8 cellular contexts compared by ENCODE assay signal in genomic region chr1:203005395-203006142, GRCh38. TPM values are rescaled to one million over a fixed set of nuclear protein-coding genes. Genes with fewer than 3 reads are reported as not detected.
A peak's percentile ranks its signal among the peaks of the same experiment; 100 is the strongest.
DNase-seq lines count a peak whose midpoint lies in the region; ATAC-seq, FAIRE-seq and TF ChIP-seq lines count a peak whose summit lies in the region.
"Not testable (repeated sequence)": the region's sequence is repeated elsewhere in the genome, so short reads cannot be mapped to it uniquely, and the experiment has no call there.

No MANE protein-coding gene starts in this region.

- intact Hi-C loops in CD4-positive, alpha-beta memory T cell (cut with micrococcal nuclease): loop anchor here (5.0 kb wide), 1 partner anchor 198 kb away; the partner anchor contains the start of gene KDM5B
- intact Hi-C loops in endothelial cell of umbilical vein (cut with micrococcal nuclease): loop anchor here (2.0 to 5.0 kb wide), 3 partner anchors 37 to 533 kb away; partner anchors contain the start of gene PCAT6

- H3K4me1 Mint-ChIP-seq in CD4-positive, alpha-beta memory T cell: peaks cover 14 to 38% (median 27%) of the 10 kb centered on the region in 4 donors
- H3K4me1 Mint-ChIP-seq in naive B cell: peaks cover 25 to 36% (median 28%) of the 10 kb centered on the region in 3 donors
- peaks cover 29% of the 10 kb centered on the region for H3K4me1 Mint-ChIP-seq in stimulated activated naive CD8-positive, alpha-beta T cell treated with anti-CD3 and anti-CD28 coated beads, Interleukin-15, Interleukin-2, amounts not matched to agents 100 ng/mL and 50 ng/mL, for 24 hours (ENCODE audit: low read depth)

- H3K4me1 ChIP-seq in CD4-positive, alpha-beta memory T cell (ENCODE audit: insufficient read depth, low read length): peaks cover 28% of the 10 kb centered on the region
- peaks cover 12% of the 10 kb centered on the region for H3K4me1 ChIP-seq in HUES6 (ENCODE audit: control insufficient read depth, insufficient read depth, low read length)
- peaks cover 12% of the 10 kb centered on the region for H3K4me1 ChIP-seq in OCI-LY3 (ENCODE audit: low read length)
- peaks cover 11% of the 10 kb centered on the region for H3K4me1 ChIP-seq in endothelial cell of umbilical vein (ENCODE audit: control insufficient read depth, extremely low read depth, insufficient read depth, low read length)

- not testable (repeated sequence) for H3K4me3 ChIP-seq in CD4-positive, alpha-beta memory T cell (ENCODE audit: low read length in 2 of 2); OCI-LY3 (ENCODE audit: low read length); endothelial cell of umbilical vein (replicated peaks in 1 of 3; ENCODE audit: insufficient read depth in 1 of 3, low read depth in 1 of 3, low read length in 3 of 3)
- H3K4me3 ChIP-seq in HUES6 (ENCODE audit: low read depth, low read length): peak overlapping the region; percentile 77

- not testable (repeated sequence) for TF ChIP-seq POLR2A in endothelial cell of umbilical vein (IDR thresholded peaks at IDR 0.05; ENCODE audit: low read depth, low read length)

- not testable (repeated sequence) for H3K9me3 Mint-ChIP-seq in CD4-positive, alpha-beta memory T cell; activated naive CD4-positive, alpha-beta T cell treated with anti-CD3 and anti-CD28 coated beads, Interleukin-2, amount 50 U/mL, for 72 hours; naive B cell; stimulated activated naive CD8-positive, alpha-beta T cell treated with anti-CD3 and anti-CD28 coated beads, Interleukin-15, Interleukin-2, amounts not matched to agents 100 ng/mL and 50 ng/mL, for 24 hours

- not testable (repeated sequence) for DNase-seq in CD4-positive, alpha-beta memory T cell; activated naive CD4-positive, alpha-beta T cell treated with anti-CD3 and anti-CD28 coated beads, Interleukin-2, amount 50 U/mL, for 72 hours (ENCODE audit: low spot score in 2 of 2); endothelial cell of umbilical vein (ENCODE audit: low read depth, low spot score); naive B cell

- H3K36me3 ChIP-seq in CD4-positive, alpha-beta memory T cell (ENCODE audit: insufficient read depth, low read length): peaks cover 13% of the 10 kb centered on the region
- H3K36me3 ChIP-seq in HUES6 (ENCODE audit: control insufficient read depth, insufficient read depth, low read length) (peaks cover 21% of the 10 kb centered on the region), OCI-LY3 (replicated peaks; ENCODE audit: low read depth, low read length) (peaks cover 14% of the 10 kb centered on the region)
- not testable (repeated sequence) for H3K36me3 ChIP-seq in endothelial cell of umbilical vein (ENCODE audit: control insufficient read depth in 2 of 2, extremely low read depth in 1 of 2, insufficient read depth in 2 of 2, low read length in 2 of 2)

- not testable (repeated sequence) for TF ChIP-seq CTCF in OCI-LY3 (IDR thresholded peaks at IDR 0.05; ENCODE audit: low read depth, low read length); VCaP (conservative IDR thresholded peaks at IDR 0.05); endothelial cell of umbilical vein (IDR thresholded peaks at IDR 0.05; ENCODE audit: extremely low read depth in 1 of 2, insufficient read depth in 1 of 2, low read depth in 1 of 2, low read length in 2 of 2)

- H3K9me3 ChIP-seq in CD4-positive, alpha-beta memory T cell (ENCODE audit: control insufficient read depth in 1 of 2, low read length in 2 of 2); HUES6 (ENCODE audit: control insufficient read depth, insufficient read depth, low read depth, low read length); OCI-LY3 (ENCODE audit: insufficient read depth, low read length); endothelial cell of umbilical vein (replicated peaks; ENCODE audit: control insufficient read depth, insufficient read depth, low read length): not testable (repeated sequence)

- not testable (repeated sequence) for ATAC-seq in activated naive CD4-positive, alpha-beta T cell treated with anti-CD3 and anti-CD28 coated beads, Interleukin-2, amount 50 U/mL, for 72 hours; naive B cell (ENCODE audit: low read depth in 2 of 2)

- H3K4me2 ChIP-seq in OCI-LY3 (ENCODE audit: low read length): 0 out of 2 replicates have a peak overlapping the region, but pooled peaks have one; percentile 62
- not testable (repeated sequence) for H3K4me2 ChIP-seq in endothelial cell of umbilical vein (ENCODE audit: insufficient read depth, low read length)

- H3K36me3 Mint-ChIP-seq in CD4-positive, alpha-beta memory T cell: peaks cover 7 to 20% of the 10 kb centered on the region in 2 donors
- H3K36me3 Mint-ChIP-seq in activated naive CD4-positive, alpha-beta T cell treated with anti-CD3 and anti-CD28 coated beads, Interleukin-2, amount 50 U/mL, for 72 hours: peaks cover 14 to 23% of the 10 kb centered on the region in 2 donors
- not testable (repeated sequence) for H3K36me3 Mint-ChIP-seq in naive B cell
- H3K36me3 Mint-ChIP-seq in stimulated activated naive CD8-positive, alpha-beta T cell treated with anti-CD3 and anti-CD28 coated beads, Interleukin-15, Interleukin-2, amounts not matched to agents 100 ng/mL and 50 ng/mL, for 24 hours (ENCODE audit: low read depth): peaks cover 13% of the 10 kb centered on the region

- H2AFZ ChIP-seq in OCI-LY3 (ENCODE audit: low read depth, low read length): peak overlapping the region; percentile 87; the same call in 1 of the 2 replicates
- H2AFZ ChIP-seq in endothelial cell of umbilical vein (ENCODE audit: low read depth, low read length): peak overlapping the region; percentile 94

- BruUV-seq in endothelial cell of umbilical vein (replicated peaks; lab: Mats Ljungman, UMichigan): not testable (repeated sequence)

- not testable (repeated sequence) for H3K9me1 ChIP-seq in endothelial cell of umbilical vein (replicated peaks; ENCODE audit: control insufficient read depth, extremely low read depth, insufficient read depth, low read length)

- POLR2A ChIA-PET in CD4-positive, alpha-beta memory T cell (lab: Charles Lee; ENCODE audit: partially characterized antibody): interaction anchor here (1.3 to 2.9 kb wide), 7 partner anchors 15 to 116 kb away, joined by 3 to 49 read pairs (median 14); partner anchors contain the start of genes KLHL12, PPFIA4 and RABIF
- POLR2A ChIA-PET in endothelial cell of umbilical vein (lab: Charles Lee): not testable (repeated sequence)

- H3K27me3 Mint-ChIP-seq in CD4-positive, alpha-beta memory T cell; naive B cell; stimulated activated naive CD8-positive, alpha-beta T cell treated with anti-CD3 and anti-CD28 coated beads, Interleukin-15, Interleukin-2, amounts not matched to agents 100 ng/mL and 50 ng/mL, for 24 hours: not testable (repeated sequence)

- H3K79me2 ChIP-seq in OCI-LY3 (ENCODE audit: low read length) (peaks cover 29% of the 10 kb centered on the region), endothelial cell of umbilical vein (ENCODE audit: control insufficient read depth, insufficient read depth, low read length) (peaks cover 22% of the 10 kb centered on the region)

- dilution Hi-C loops in endothelial cell of umbilical vein (cut with MboI; ENCODE audit: extremely low pct_ligation_motif_present, low sequenced_read_pairs): not testable (repeated sequence)

- not testable (repeated sequence) for FAIRE-seq in endothelial cell of umbilical vein (lab: Jason Lieb, UNC)

- peak overlapping the region; percentile 92 for H3K9ac ChIP-seq in HUES6 (ENCODE audit: low read length)
- not testable (repeated sequence) for H3K9ac ChIP-seq in OCI-LY3 (ENCODE audit: low read length); endothelial cell of umbilical vein (replicated peaks; ENCODE audit: extremely low read depth, insufficient read depth, low read length)

- H4K20me1 ChIP-seq in OCI-LY3 (ENCODE audit: insufficient read depth, low read length); endothelial cell of umbilical vein (replicated peaks; ENCODE audit: control insufficient read depth, extremely low read depth, insufficient read depth, low read length): not testable (repeated sequence)

- H3K27me3 ChIP-seq in CD4-positive, alpha-beta memory T cell (ENCODE audit: insufficient read depth, low read length); HUES6 (ENCODE audit: control insufficient read depth, insufficient read depth, low read length); OCI-LY3 (ENCODE audit: low read depth, low read length); endothelial cell of umbilical vein (ENCODE audit: control insufficient read depth in 2 of 2, insufficient read depth in 2 of 2, low read length in 2 of 2): not testable (repeated sequence)

- peak overlapping the region in 5 of 7 donors; percentile 97 to 99 (median 98) for H3K27ac Mint-ChIP-seq in CD4-positive, alpha-beta memory T cell
- H3K27ac Mint-ChIP-seq in activated naive CD4-positive, alpha-beta T cell treated with anti-CD3 and anti-CD28 coated beads, Interleukin-2, amount 50 U/mL, for 72 hours: peak overlapping the region; percentile 96 to 97
- H3K27ac Mint-ChIP-seq in naive B cell: peak overlapping the region in 5 of 6 donors; percentile 94 to 99 (median 97)
- H3K27ac Mint-ChIP-seq in stimulated activated naive CD8-positive, alpha-beta T cell treated with anti-CD3 and anti-CD28 coated beads, Interleukin-15, Interleukin-2, amounts not matched to agents 100 ng/mL and 50 ng/mL, for 24 hours: peak overlapping the region; percentile 91

- H3K27ac ChIP-seq in CD4-positive, alpha-beta memory T cell (ENCODE audit: low read depth, low read length); OCI-LY3 (ENCODE audit: low read length); endothelial cell of umbilical vein (ENCODE audit: insufficient read depth, low read depth, low read length): not testable (repeated sequence)
- H3K27ac ChIP-seq in HUES6 (ENCODE audit: low read depth, low read length) (peak overlapping the region; percentile 94), VCaP (peak overlapping the region; percentile 89; the same call in 1 of the 2 replicates)

- CTCF ChIA-PET in CD4-positive, alpha-beta memory T cell (lab: Charles Lee; ENCODE audit: partially characterized antibody): interaction anchor here (0.8 to 5.3 kb wide), 5 partner anchors 7 to 78 kb away, joined by 3 to 21 read pairs (median 3); partner anchors contain the start of genes CYB5R1 and KLHL12
- CTCF ChIA-PET in endothelial cell of umbilical vein (lab: Charles Lee): interaction anchor here (1.2 kb wide), 1 partner anchor 211 kb away, joined by 3 read pairs; no protein-coding TSS in a partner anchor

- peak overlapping the region; percentile 91 to 99 (median 94) for H3K4me3 Mint-ChIP-seq in CD4-positive, alpha-beta memory T cell
- H3K4me3 Mint-ChIP-seq in naive B cell: peak overlapping the region in 7 of 8 donors; percentile 88 to 98 (median 93)
- H3K4me3 Mint-ChIP-seq in stimulated activated naive CD8-positive, alpha-beta T cell treated with anti-CD3 and anti-CD28 coated beads, Interleukin-15, Interleukin-2, amounts not matched to agents 100 ng/mL and 50 ng/mL, for 24 hours: peak overlapping the region; percentile 96

RNA-seq across cellular contexts. Expression of gene TMEM183A, which starts 1.6 kb away (rescaled TPM):
- total RNA-seq in CD4-positive, alpha-beta memory T cell: 10 to 100 TPM; 69.3 to 70.3 TPM
- polyA plus RNA-seq in CD4-positive, alpha-beta memory T cell: 10 to 100 TPM; 53.9 to 71.2 TPM
- 10 to 100 TPM; 67.5 to 92.0 TPM for total RNA-seq in activated naive CD4-positive, alpha-beta T cell treated with anti-CD3 and anti-CD28 coated beads, Interleukin-2, amount 50 U/mL, for 72 hours
- 59.4 and 65.5 TPM in 2 replicates for total RNA-seq in endothelial cell of umbilical vein
- 92.1 and 110 TPM in 2 replicates for polyA plus RNA-seq in endothelial cell of umbilical vein
- 78.2 and 95.6 TPM in 2 replicates for polyA plus RNA-seq in endothelial cell of umbilical vein (2011; cell fraction: cytosol; rRNA removed)
- 103 and 107 TPM in 2 replicates for polyA plus RNA-seq in endothelial cell of umbilical vein (2011; cell fraction: nucleus; rRNA removed)
- 42.3 and 51.8 TPM in 2 replicates for polyA plus RNA-seq in endothelial cell of umbilical vein (2012)
- 127 and 145 TPM in 2 replicates for polyA minus RNA-seq in endothelial cell of umbilical vein
- 50.8 TPM for polyA minus RNA-seq in endothelial cell of umbilical vein (2011; cell fraction: cytosol; rRNA and poly(A)+ RNA removed)
- polyA minus RNA-seq in endothelial cell of umbilical vein (2011; cell fraction: nucleus; rRNA and poly(A)+ RNA removed): 42.7 and 72.4 TPM in 2 replicates
- 10 to 100 TPM; 41.0 to 60.3 (median 54.9) TPM for polyA plus RNA-seq in naive B cell (ENCODE audit: low read depth in 6 of 6)

RNA-seq across cellular contexts. Expression of gene PPFIA4, which starts 20.7 kb away (rescaled TPM):
- total RNA-seq in CD4-positive, alpha-beta memory T cell: 1 to 10 TPM; 1.4 to 1.5 TPM
- polyA plus RNA-seq in CD4-positive, alpha-beta memory T cell: not detected
- total RNA-seq in activated naive CD4-positive, alpha-beta T cell treated with anti-CD3 and anti-CD28 coated beads, Interleukin-2, amount 50 U/mL, for 72 hours: 100 to 1,000 TPM in 1 of 2 donors, 1 to 10 TPM in 1; 1.9 to 112 TPM
- total RNA-seq in endothelial cell of umbilical vein: 0.16 and 0.22 TPM in 2 replicates
- polyA plus RNA-seq in endothelial cell of umbilical vein: 0.13 and 0.17 TPM in 2 replicates
- polyA plus RNA-seq in endothelial cell of umbilical vein (2011; cell fraction: cytosol; rRNA removed): 0.03 and 0.04 TPM in 2 replicates
- 1.3 and 1.4 TPM in 2 replicates for polyA plus RNA-seq in endothelial cell of umbilical vein (2011; cell fraction: nucleus; rRNA removed)
- polyA plus RNA-seq in endothelial cell of umbilical vein (2012): 0.37 and 0.58 TPM in 2 replicates
- polyA minus RNA-seq in endothelial cell of umbilical vein: 0.38 and 3.5 TPM in 2 replicates
- polyA minus RNA-seq in endothelial cell of umbilical vein (2011; cell fraction: cytosol; rRNA and poly(A)+ RNA removed): 0.31 TPM
- 0.24 and 2.0 TPM in 2 replicates for polyA minus RNA-seq in endothelial cell of umbilical vein (2011; cell fraction: nucleus; rRNA and poly(A)+ RNA removed)
- polyA plus RNA-seq in naive B cell (ENCODE audit: low read depth in 6 of 6): not detected

RNA-seq across cellular contexts. Expression of gene CYB5R1, which starts 38.5 kb away (rescaled TPM):
- 10 to 100 TPM; 48.6 to 51.8 TPM for total RNA-seq in CD4-positive, alpha-beta memory T cell
- 10 to 100 TPM; 52.0 to 81.9 TPM for polyA plus RNA-seq in CD4-positive, alpha-beta memory T cell
- 10 to 100 TPM; 15.2 to 26.7 TPM for total RNA-seq in activated naive CD4-positive, alpha-beta T cell treated with anti-CD3 and anti-CD28 coated beads, Interleukin-2, amount 50 U/mL, for 72 hours
- total RNA-seq in endothelial cell of umbilical vein: 28.8 and 32.2 TPM in 2 replicates
- 28.0 and 29.0 TPM in 2 replicates for polyA plus RNA-seq in endothelial cell of umbilical vein
- 32.8 and 36.0 TPM in 2 replicates for polyA plus RNA-seq in endothelial cell of umbilical vein (2011; cell fraction: cytosol; rRNA removed)
- 43.2 and 44.2 TPM in 2 replicates for polyA plus RNA-seq in endothelial cell of umbilical vein (2011; cell fraction: nucleus; rRNA removed)
- 29.0 and 33.9 TPM in 2 replicates for polyA plus RNA-seq in endothelial cell of umbilical vein (2012)
- polyA minus RNA-seq in endothelial cell of umbilical vein: 27.2 and 37.2 TPM in 2 replicates
- polyA minus RNA-seq in endothelial cell of umbilical vein (2011; cell fraction: cytosol; rRNA and poly(A)+ RNA removed): 14.7 TPM
- polyA minus RNA-seq in endothelial cell of umbilical vein (2011; cell fraction: nucleus; rRNA and poly(A)+ RNA removed): 18.4 and 21.1 TPM in 2 replicates
- polyA plus RNA-seq in naive B cell (ENCODE audit: low read depth in 6 of 6): 10 to 100 TPM; 51.2 to 74.1 (median 58.9) TPM

RNA-seq across cellular contexts. Expression of gene ADIPOR1, which starts 47.5 kb away (rescaled TPM):
- 10 to 100 TPM; 52.6 to 58.3 TPM for total RNA-seq in CD4-positive, alpha-beta memory T cell
- 100 to 1,000 TPM in 1 of 2 donors, 10 to 100 TPM in 1; 98.2 to 164 TPM for polyA plus RNA-seq in CD4-positive, alpha-beta memory T cell
- 10 to 100 TPM; 69.4 to 97.8 TPM for total RNA-seq in activated naive CD4-positive, alpha-beta T cell treated with anti-CD3 and anti-CD28 coated beads, Interleukin-2, amount 50 U/mL, for 72 hours
- 66.9 and 67.2 TPM in 2 replicates for total RNA-seq in endothelial cell of umbilical vein
- polyA plus RNA-seq in endothelial cell of umbilical vein: 122 and 135 TPM in 2 replicates
- polyA plus RNA-seq in endothelial cell of umbilical vein (2011; cell fraction: cytosol; rRNA removed): 106 and 117 TPM in 2 replicates
- 63.7 and 74.5 TPM in 2 replicates for polyA plus RNA-seq in endothelial cell of umbilical vein (2011; cell fraction: nucleus; rRNA removed)
- 53.0 and 62.2 TPM in 2 replicates for polyA plus RNA-seq in endothelial cell of umbilical vein (2012)
- 163 and 181 TPM in 2 replicates for polyA minus RNA-seq in endothelial cell of umbilical vein
- polyA minus RNA-seq in endothelial cell of umbilical vein (2011; cell fraction: cytosol; rRNA and poly(A)+ RNA removed): 113 TPM
- polyA minus RNA-seq in endothelial cell of umbilical vein (2011; cell fraction: nucleus; rRNA and poly(A)+ RNA removed): 26.1 and 42.9 TPM in 2 replicates
- polyA plus RNA-seq in naive B cell (ENCODE audit: low read depth in 6 of 6): 100 to 1,000 TPM in 4 of 6 donors, 10 to 100 TPM in 2; 81.7 to 162 (median 108) TPM
